In the genomic region with DNA sequence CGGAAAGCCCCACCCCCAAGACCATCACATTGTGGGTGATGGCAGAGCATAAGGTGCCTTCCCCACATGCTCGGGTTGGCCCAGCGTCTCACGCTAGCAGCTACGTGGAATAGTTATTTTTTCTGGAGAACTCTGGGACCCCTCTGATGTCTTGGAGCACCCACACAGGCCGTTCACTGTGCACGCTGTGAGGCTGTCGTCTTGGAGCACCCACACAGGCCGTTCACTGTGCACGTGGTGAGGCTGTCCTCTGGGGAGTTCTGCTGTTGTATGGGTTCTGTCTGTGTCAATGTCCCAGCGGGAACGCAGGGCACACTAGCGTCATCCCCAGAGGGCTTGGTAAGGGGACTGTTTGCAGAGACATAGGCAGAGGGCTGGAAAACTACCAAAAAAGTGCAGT, we compare ENCODE assay signal across 14 cellular contexts.
"Had no signal": no experiment of that assay in that cellular context is flagged by ENCODE, and none has a peak within 500 bp of the region (broad histone marks: within the 10 kb centered on the region; RNA-seq: fewer than 3 reads in every experiment).

No MANE protein-coding gene starts in this region.

- H3K27ac ChIP-seq: neural progenitor cell, pancreas had no signal

- H3K27me3 Mint-ChIP-seq: activated B cell treated with CpG ODN at 0.5 μM for 24 hours; activated naive CD8-positive, alpha-beta T cell treated with anti-CD3 and anti-CD28 coated beads for 36 hours had no signal

- H3K9me3 Mint-ChIP-seq: activated B cell treated with CpG ODN at 0.5 μM for 24 hours; activated naive CD8-positive, alpha-beta T cell treated with anti-CD3 and anti-CD28 coated beads for 36 hours; activated T-helper 1 cell treated with anti-CD3 and anti-CD28 coated beads, Interleukin-12 subunit alpha, Interleukin-12 subunit beta, Interleukin-2, Interleukin-4 antibody, amounts not matched to agents 30 ng/mL and 10 ng/mL and 1 ng/mL, durations not matched to agents 14 hours and 24 hours and 36 hours; mesothelial cell of epicardium; neural progenitor cell; T-helper 2 cell treated with Interferon-gamma antibody and Interleukin-4, amounts not matched to agents 5 μg/mL and 100 μg/mL, for 36 hours had no signal

- DNase-seq: activated B cell treated with CpG ODN at 0.5 μM for 24 hours; activated CD4-positive, alpha-beta T cell treated with anti-CD3 and anti-CD28 coated beads, Interleukin-2, amount 50 U/mL, for 1 hour; activated naive CD8-positive, alpha-beta T cell treated with anti-CD3 and anti-CD28 coated beads for 36 hours; kidney glomerular epithelial cell; stimulated activated CD4-positive, alpha-beta T cell treated with anti-CD3 and anti-CD28 coated beads, Interleukin-4, amount 100 ng/mL, for 1 hour; stimulated activated naive CD4-positive, alpha-beta T cell; testis had no signal

- H3K36me3 Mint-ChIP-seq: mesothelial cell of epicardium, neural progenitor cell had no signal

- H3K27me3 ChIP-seq: esophagus muscularis mucosa, neural progenitor cell, pancreas, testis had no signal

- H3K36me3 ChIP-seq: esophagus muscularis mucosa, neural progenitor cell, pancreas had no signal

- H3K4me3 ChIP-seq: esophagus muscularis mucosa, lung, neural progenitor cell, pancreas, testis had no signal

- H3K9ac ChIP-seq: neural progenitor cell had no signal

- ATAC-seq: pancreas had no signal

- H3K27ac Mint-ChIP-seq: activated B cell treated with CpG ODN at 0.5 μM for 24 hours; activated naive CD8-positive, alpha-beta T cell treated with anti-CD3 and anti-CD28 coated beads for 36 hours; activated T-helper 1 cell treated with anti-CD3 and anti-CD28 coated beads, Interleukin-12 subunit alpha, Interleukin-12 subunit beta, Interleukin-2, Interleukin-4 antibody, amounts not matched to agents 30 ng/mL and 10 ng/mL and 1 ng/mL, durations not matched to agents 14 hours and 24 hours and 36 hours; mesothelial cell of epicardium; neural progenitor cell had no signal

- H3K9me3 ChIP-seq: esophagus muscularis mucosa, pancreas, testis had no signal

- H3K4me3 Mint-ChIP-seq: activated B cell treated with CpG ODN at 0.5 μM for 24 hours; activated naive CD8-positive, alpha-beta T cell treated with anti-CD3 and anti-CD28 coated beads for 36 hours; activated T-helper 1 cell treated with anti-CD3 and anti-CD28 coated beads, Interleukin-12 subunit alpha, Interleukin-12 subunit beta, Interleukin-2, Interleukin-4 antibody, amounts not matched to agents 30 ng/mL and 10 ng/mL and 1 ng/mL, durations not matched to agents 14 hours and 24 hours and 36 hours; mesothelial cell of epicardium; neural progenitor cell; T-helper 2 cell treated with Interferon-gamma antibody and Interleukin-4, amounts not matched to agents 5 μg/mL and 100 μg/mL, for 36 hours had no signal
